ENCODE assay signal across 8 cellular contexts in the genomic region with DNA sequence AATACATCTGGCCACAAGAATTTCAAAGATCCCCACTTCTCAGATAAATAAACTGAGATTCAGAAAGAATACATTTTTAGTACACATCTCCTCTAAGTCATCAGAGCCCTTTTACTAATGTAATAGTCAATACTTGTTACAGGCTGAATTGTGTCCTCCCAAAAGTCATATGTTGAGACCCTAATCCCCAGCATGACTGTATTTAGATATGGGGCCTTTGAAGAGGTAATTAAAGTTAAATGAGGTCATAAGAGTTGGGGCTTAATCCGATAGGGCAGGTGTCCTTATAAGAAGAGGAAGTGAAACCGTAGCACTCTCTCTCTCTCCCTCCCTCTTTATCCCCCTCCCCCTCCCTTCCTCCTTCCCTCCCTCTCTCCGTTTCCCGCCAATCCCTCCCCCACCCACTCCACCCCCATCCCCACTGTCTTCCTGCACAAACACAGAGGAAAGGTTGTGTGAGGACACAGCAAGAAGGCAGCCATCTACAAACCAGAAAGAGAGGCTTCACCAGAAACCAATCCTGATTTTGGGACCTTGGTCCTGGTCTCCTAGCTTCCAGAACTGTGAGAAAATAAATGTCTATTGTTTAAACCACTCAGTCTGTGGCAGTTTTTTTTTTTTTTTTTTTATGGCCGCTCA.
DNase-seq lines count a peak whose midpoint lies in the region; ATAC-seq and TF ChIP-seq lines count a peak whose summit lies in the region.

No MANE protein-coding gene starts in this region.

- no peaks in the 10 kb centered on the region for H3K79me2 ChIP-seq in DND-41 (ENCODE audit: insufficient read depth, low read length)
- no peaks in the 10 kb centered on the region for H3K79me2 ChIP-seq in MM.1S (ENCODE audit: low read length)

- H3K4me2 ChIP-seq in DND-41 (ENCODE audit: insufficient read depth, low read length) = peak overlapping the region; percentile 39; the same call in 1 of the 2 replicates
- H3K4me2 ChIP-seq in MM.1S (ENCODE audit: low read depth, low read length) = peak overlapping the region; percentile 39; the same call in 1 of the 2 replicates

- TF ChIP-seq CTCF in DND-41 (IDR thresholded peaks at IDR 0.05; ENCODE audit: borderline replicate concordance, extremely low read depth, low read length, poor library complexity, severe bottlenecking) = no peak
- TF ChIP-seq CTCF in MM.1S (IDR thresholded peaks at IDR 0.05; ENCODE audit: low read length) = no peak
- TF ChIP-seq CTCF in coronary artery (IDR thresholded peaks at IDR 0.05) = no peak

- peaks cover 41% of the 10 kb centered on the region for H3K4me1 ChIP-seq in DND-41 (ENCODE audit: insufficient read depth, low read length)
- peaks cover 14% of the 10 kb centered on the region for H3K4me1 ChIP-seq in MM.1S (ENCODE audit: low read length)

- H3F3A ChIP-seq in MM.1S (ENCODE audit: insufficient read depth, low read length) = peaks cover 8% of the 10 kb centered on the region; the same call in 1 of the 2 replicates

- H3K36me3 ChIP-seq in DND-41 (ENCODE audit: insufficient read depth, low read length) = no peaks in the 10 kb centered on the region
- no peaks in the 10 kb centered on the region for H3K36me3 ChIP-seq in MM.1S (replicated peaks; ENCODE audit: insufficient read depth, low read length)
- H3K36me3 ChIP-seq in SK-N-MC (ENCODE audit: insufficient read depth, low read length) = no peaks in the 10 kb centered on the region

- peak overlapping the region; percentile 25 for H3K9ac ChIP-seq in DND-41 (ENCODE audit: low read depth, low read length)
- no peak overlapping the region for H3K9ac ChIP-seq in MM.1S (ENCODE audit: low read length)
- H3K9ac ChIP-seq in SK-N-MC (ENCODE audit: insufficient read length) = peak overlapping the region; percentile 50

- peak; percentile 53 for DNase-seq in DND-41
- peak; percentile 66 for DNase-seq in MM.1S
- no peak for DNase-seq in SK-N-MC (ENCODE audit: low read depth, low spot score)
- no peak for DNase-seq in AG08395 (ENCODE audit: low spot score)
- no peak for DNase-seq in dedifferentiated amniotic fluid mesenchymal stem cell (ENCODE audit: extremely low spot score)
- DNase-seq in coronary artery (ENCODE audit: low spot score) = no peak
- DNase-seq in AG20443 (ENCODE audit: low spot score) = no peak

- H2AFZ ChIP-seq in DND-41 (ENCODE audit: low read depth, low read length) (peak overlapping the region; percentile 64), MM.1S (ENCODE audit: low read length) (no peak overlapping the region; the same call in 1 of the 2 replicates)

- H3K9me3 ChIP-seq in DND-41 (ENCODE audit: insufficient read depth, low read length, severe bottlenecking) (peaks cover 4% of the 10 kb centered on the region), MM.1S (replicated peaks; ENCODE audit: insufficient read depth, low read length) (no peaks in the 10 kb centered on the region), SK-N-MC (ENCODE audit: low read depth, low read length) (no peaks in the 10 kb centered on the region)

- H4K20me1 ChIP-seq in DND-41 (ENCODE audit: insufficient read depth, low read length) = no peaks in the 10 kb centered on the region
- H4K20me1 ChIP-seq in MM.1S (ENCODE audit: insufficient read depth, low read length) = no peaks in the 10 kb centered on the region

- peak; percentile 88 for ATAC-seq in DND-41 (ENCODE audit: insufficient read depth, low read depth)
- ATAC-seq in GM21529 (IDR thresholded peaks at IDR 0.05; ENCODE audit: unreplicated experiment) = peak; percentile 88

- H3K27me3 ChIP-seq in DND-41 (ENCODE audit: insufficient read depth, low read length, poor library complexity) = no peaks in the 10 kb centered on the region
- H3K27me3 ChIP-seq in MM.1S (replicated peaks; ENCODE audit: insufficient read depth, low read length) = no peaks in the 10 kb centered on the region

- H3K27ac ChIP-seq in DND-41 (ENCODE audit: low read length) (peak overlapping the region; percentile 78), MM.1S (ENCODE audit: low read length) (peak overlapping the region; percentile 62; the same call in 1 of the 2 replicates), SK-N-MC (no peak overlapping the region; the same call in 1 of the 2 replicates), coronary artery (no peak overlapping the region)

- no peaks in the 10 kb centered on the region for H3K9me2 ChIP-seq in MM.1S (replicated peaks; ENCODE audit: insufficient read depth, low read length)

- H3K4me3 ChIP-seq in DND-41 (ENCODE audit: low read depth in 1 of 2, low read length in 2 of 2) (no peak overlapping the region), MM.1S (ENCODE audit: low read length) (no peak overlapping the region), SK-N-MC (0 out of 2 replicates have a peak overlapping the region, but pooled peaks have one; percentile 3), coronary artery (no peak overlapping the region)

Comparison
In these comparisons a context has a peak if more than half of its experiments do, and no peak if none do; other contexts are left out.
1. DNase-seq: peak in DND-41 (single experiment) and MM.1S (single experiment); none in SK-N-MC (single experiment), AG08395 (single experiment), dedifferentiated amniotic fluid mesenchymal stem cell (single experiment), coronary artery (single experiment) and AG20443 (single experiment).
2. H3K27ac ChIP-seq: peak in DND-41 (single experiment) and MM.1S (single experiment); none in SK-N-MC (single experiment) and coronary artery (0 of 2).